18 cellular contexts compared by ENCODE assay signal in the genomic region with DNA sequence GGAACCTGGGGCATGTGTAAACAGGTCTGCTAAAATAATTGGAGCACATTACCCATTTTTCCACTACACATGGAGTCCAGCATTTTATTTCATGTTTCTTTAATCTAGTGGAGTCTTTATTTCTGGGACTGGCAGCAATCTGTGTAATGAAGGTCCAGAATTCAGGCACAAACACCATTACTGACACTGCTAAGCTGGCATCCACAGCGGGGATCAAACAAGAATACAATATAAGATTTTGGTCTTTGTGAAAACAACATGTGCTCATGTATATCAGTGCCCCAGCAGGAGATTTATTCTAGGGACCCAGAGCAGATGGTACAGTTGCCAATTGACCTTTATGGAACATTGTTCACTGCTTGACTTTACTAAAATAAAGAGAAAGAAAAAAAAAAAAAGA.
DNase-seq lines count a peak whose midpoint lies in the region; ATAC-seq lines count a peak whose summit lies in the region.
"Had no signal": no experiment of that assay in that cellular context is flagged by ENCODE, and none has a peak within 500 bp of the region (broad histone marks: within the 10 kb centered on the region; RNA-seq: fewer than 3 reads in every experiment).

No MANE protein-coding gene starts in this region.

- no peak for ATAC-seq in activated naive CD4-positive, alpha-beta T cell treated with anti-CD3 and anti-CD28 coated beads, Interleukin-2, amount 50 U/mL, for 72 hours
- ATAC-seq in HG03442 (IDR thresholded peaks at IDR 0.05; ENCODE audit: unreplicated experiment) (no peak), HG03095 (IDR thresholded peaks at IDR 0.05; ENCODE audit: unreplicated experiment) (no peak)
- ATAC-seq: A549, GM23338, Right ventricle myocardium inferior, T-cell had no signal

- H3K27me3 Mint-ChIP-seq in activated T-helper 1 cell treated with anti-CD3 and anti-CD28 coated beads, Interleukin-12 subunit alpha, Interleukin-12 subunit beta, Interleukin-2, Interleukin-4 antibody, amounts not matched to agents 30 ng/mL and 10 ng/mL and 1 ng/mL, durations not matched to agents 14 hours and 24 hours and 36 hours (ENCODE audit: insufficient read depth), result no peaks in the 10 kb centered on the region
- H3K27me3 Mint-ChIP-seq: IgD-negative memory B cell, T-cell had no signal

- H3K4me1 Mint-ChIP-seq in activated T-helper 1 cell treated with anti-CD3 and anti-CD28 coated beads, Interleukin-12 subunit alpha, Interleukin-12 subunit beta, Interleukin-2, Interleukin-4 antibody, amounts not matched to agents 30 ng/mL and 10 ng/mL and 1 ng/mL, durations not matched to agents 14 hours and 24 hours and 36 hours (ENCODE audit: low read depth), result no peaks in the 10 kb centered on the region
- H3K4me1 Mint-ChIP-seq: GM23338, IgD-negative memory B cell, T-cell had no signal

- intact Hi-C loops in activated T-helper 1 cell treated with anti-CD3 and anti-CD28 coated beads, Interleukin-12 subunit alpha, Interleukin-12 subunit beta, Interleukin-2, Interleukin-4 antibody, amounts not matched to agents 30 ng/mL and 10 ng/mL and 1 ng/mL, durations not matched to agents 14 hours and 24 hours and 36 hours (cut with micrococcal nuclease), result no loop called here

- H3K27ac Mint-ChIP-seq in activated naive CD4-positive, alpha-beta T cell treated with anti-CD3 and anti-CD28 coated beads, Interleukin-2, amount 50 U/mL, for 72 hours, result no peak overlapping the region
- no peak overlapping the region for H3K27ac Mint-ChIP-seq in activated T-helper 1 cell treated with anti-CD3 and anti-CD28 coated beads, Interleukin-12 subunit alpha, Interleukin-12 subunit beta, Interleukin-2, Interleukin-4 antibody, amounts not matched to agents 30 ng/mL and 10 ng/mL and 1 ng/mL, durations not matched to agents 14 hours and 24 hours and 36 hours
- H3K27ac Mint-ChIP-seq: GM23338, IgD-negative memory B cell, T-cell had no signal

- H3K36me3 Mint-ChIP-seq in activated naive CD4-positive, alpha-beta T cell treated with anti-CD3 and anti-CD28 coated beads, Interleukin-2, amount 50 U/mL, for 72 hours, result peaks cover 0 to 6% of the 10 kb centered on the region in 2 donors
- H3K36me3 Mint-ChIP-seq in activated T-helper 1 cell treated with anti-CD3 and anti-CD28 coated beads, Interleukin-12 subunit alpha, Interleukin-12 subunit beta, Interleukin-2, Interleukin-4 antibody, amounts not matched to agents 30 ng/mL and 10 ng/mL and 1 ng/mL, durations not matched to agents 14 hours and 24 hours and 36 hours (ENCODE audit: low read depth), result no peaks in the 10 kb centered on the region
- H3K36me3 Mint-ChIP-seq: IgD-negative memory B cell, T-cell had no signal

- peaks cover 34 to 39% of the 10 kb centered on the region in 2 donors for H3K9me3 Mint-ChIP-seq in activated naive CD4-positive, alpha-beta T cell treated with anti-CD3 and anti-CD28 coated beads, Interleukin-2, amount 50 U/mL, for 72 hours
- peaks cover 34% of the 10 kb centered on the region for H3K9me3 Mint-ChIP-seq in activated T-helper 1 cell treated with anti-CD3 and anti-CD28 coated beads, Interleukin-12 subunit alpha, Interleukin-12 subunit beta, Interleukin-2, Interleukin-4 antibody, amounts not matched to agents 30 ng/mL and 10 ng/mL and 1 ng/mL, durations not matched to agents 14 hours and 24 hours and 36 hours

- H3K4me3 Mint-ChIP-seq in activated T-helper 1 cell treated with anti-CD3 and anti-CD28 coated beads, Interleukin-12 subunit alpha, Interleukin-12 subunit beta, Interleukin-2, Interleukin-4 antibody, amounts not matched to agents 30 ng/mL and 10 ng/mL and 1 ng/mL, durations not matched to agents 14 hours and 24 hours and 36 hours, result no peak overlapping the region
- H3K4me3 Mint-ChIP-seq: GM23338, IgD-negative memory B cell, T-cell had no signal

- DNase-seq in DMS 273 (lab: John Stamatoyannopoulos, UW; ENCODE audit: unreplicated experiment), result peak; percentile 84
- DNase-seq in NCI-H146 (lab: John Stamatoyannopoulos, UW), result peak; percentile 93
- DNase-seq in NCI-H345 (lab: John Stamatoyannopoulos, UW), result peak; percentile 85
- peak; percentile 96 for DNase-seq in cerebellar cortex (ENCODE audit: low spot score)
- no peak for DNase-seq in activated naive CD4-positive, alpha-beta T cell treated with anti-CD3 and anti-CD28 coated beads, Interleukin-2, amount 50 U/mL, for 72 hours (ENCODE audit: low spot score in 2 of 2)
- DNase-seq in activated T-helper 1 cell treated with anti-CD3 and anti-CD28 coated beads, Interleukin-12 subunit alpha, Interleukin-12 subunit beta, Interleukin-2, Interleukin-4 antibody, amounts not matched to agents 30 ng/mL and 10 ng/mL and 1 ng/mL, durations not matched to agents 14 hours and 24 hours and 36 hours (ENCODE audit: low spot score), result no peak
- DNase-seq: Caco-2, DMS79, NCI-H187, NCI-H510A, PC-9, T-cell had no signal

Comparison
In these comparisons a context has a peak if more than half of its experiments do, and no peak if none do; other contexts are left out.
1. DNase-seq: peak in DMS 273 (single experiment), NCI-H146 (single experiment), NCI-H345 (single experiment) and cerebellar cortex (single experiment); none in activated naive CD4-positive, alpha-beta T cell treated with anti-CD3 and anti-CD28 coated beads, Interleukin-2, amount 50 U/mL, for 72 hours (0 of 2) and activated T-helper 1 cell treated with anti-CD3 and anti-CD28 coated beads, Interleukin-12 subunit alpha, Interleukin-12 subunit beta, Interleukin-2, Interleukin-4 antibody, amounts not matched to agents 30 ng/mL and 10 ng/mL and 1 ng/mL, durations not matched to agents 14 hours and 24 hours and 36 hours (single experiment).